ENCODE assay signal across 8 cellular contexts in the genomic region with DNA sequence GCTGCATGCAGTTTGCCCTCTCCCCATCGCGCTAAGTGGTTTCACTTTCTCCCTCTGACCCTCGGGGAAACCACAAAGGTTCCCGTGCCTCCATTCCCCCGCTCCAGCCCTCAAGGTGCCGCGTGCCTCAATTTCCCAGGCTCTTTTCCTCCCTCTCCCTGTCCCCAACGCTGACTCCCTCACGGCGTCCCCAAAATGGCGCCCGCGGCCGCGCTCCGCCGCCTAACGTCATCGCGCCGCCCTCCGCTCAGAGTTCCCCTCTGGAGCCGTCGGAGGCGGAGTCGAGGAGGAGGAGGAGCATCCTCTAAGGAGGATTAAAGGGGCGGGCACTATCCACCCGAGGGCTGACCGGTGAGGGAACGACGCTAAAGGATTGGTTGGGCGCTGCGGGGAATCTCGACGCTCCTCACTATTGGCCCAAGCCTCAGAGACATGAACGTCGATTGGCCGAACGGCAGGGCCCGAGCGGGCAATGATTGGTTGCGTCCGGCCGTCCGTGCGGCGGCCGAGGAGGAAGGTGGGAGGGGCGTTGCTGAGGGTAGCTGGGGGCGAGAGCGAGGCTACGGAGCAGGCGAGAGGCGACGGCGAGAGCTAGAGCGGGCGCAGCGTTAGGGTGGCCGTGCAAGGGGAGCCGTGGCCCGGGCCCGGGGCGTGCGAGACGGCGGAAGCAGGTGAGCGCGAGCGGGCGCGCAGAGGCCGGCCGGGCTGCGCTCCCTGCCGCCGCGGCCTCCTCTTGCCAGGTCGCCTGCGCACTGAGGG. TPM values are rescaled to one million over a fixed set of nuclear protein-coding genes. Genes with fewer than 3 reads are reported as not detected.
DNase-seq lines count a peak whose midpoint lies in the region; ATAC-seq and TF ChIP-seq lines count a peak whose summit lies in the region.

A gene with protein sequence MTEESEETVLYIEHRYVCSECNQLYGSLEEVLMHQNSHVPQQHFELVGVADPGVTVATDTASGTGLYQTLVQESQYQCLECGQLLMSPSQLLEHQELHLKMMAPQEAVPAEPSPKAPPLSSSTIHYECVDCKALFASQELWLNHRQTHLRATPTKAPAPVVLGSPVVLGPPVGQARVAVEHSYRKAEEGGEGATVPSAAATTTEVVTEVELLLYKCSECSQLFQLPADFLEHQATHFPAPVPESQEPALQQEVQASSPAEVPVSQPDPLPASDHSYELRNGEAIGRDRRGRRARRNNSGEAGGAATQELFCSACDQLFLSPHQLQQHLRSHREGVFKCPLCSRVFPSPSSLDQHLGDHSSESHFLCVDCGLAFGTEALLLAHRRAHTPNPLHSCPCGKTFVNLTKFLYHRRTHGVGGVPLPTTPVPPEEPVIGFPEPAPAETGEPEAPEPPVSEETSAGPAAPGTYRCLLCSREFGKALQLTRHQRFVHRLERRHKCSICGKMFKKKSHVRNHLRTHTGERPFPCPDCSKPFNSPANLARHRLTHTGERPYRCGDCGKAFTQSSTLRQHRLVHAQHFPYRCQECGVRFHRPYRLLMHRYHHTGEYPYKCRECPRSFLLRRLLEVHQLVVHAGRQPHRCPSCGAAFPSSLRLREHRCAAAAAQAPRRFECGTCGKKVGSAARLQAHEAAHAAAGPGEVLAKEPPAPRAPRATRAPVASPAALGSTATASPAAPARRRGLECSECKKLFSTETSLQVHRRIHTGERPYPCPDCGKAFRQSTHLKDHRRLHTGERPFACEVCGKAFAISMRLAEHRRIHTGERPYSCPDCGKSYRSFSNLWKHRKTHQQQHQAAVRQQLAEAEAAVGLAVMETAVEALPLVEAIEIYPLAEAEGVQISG (plus strand): TSS at position 551 of the 759 bp plus-strand sequence. CDS start 2,441 bp downstream, outside the sequence.

- peak within 1 kb of the TSS; percentile 100 for H3K27ac Mint-ChIP-seq in natural killer cell

- peak within 1 kb of the TSS; percentile 76 for H3K4me3 ChIP-seq in H7 (ENCODE audit: insufficient read depth, low read depth, low read length)

- peaks cover 0 to 6% of the 10 kb centered on the region in 2 donors for H3K27me3 Mint-ChIP-seq in natural killer cell (ENCODE audit: low read depth in 2 of 2)

- H3K9me3 Mint-ChIP-seq in natural killer cell, result no peaks in the 10 kb centered on the region

- peak; percentile 92 to 99 (median 93) for ATAC-seq in natural killer cell

- H3K36me3 ChIP-seq in H7 (replicated peaks; ENCODE audit: control insufficient read depth, insufficient read depth, low read length), result peaks cover 16% of the 10 kb centered on the region

- H3K27me3 ChIP-seq in H7 (ENCODE audit: control insufficient read depth, insufficient read depth, low read length), result no peaks in the 10 kb centered on the region

- intact Hi-C loops in natural killer cell (cut with micrococcal nuclease), result loop anchor here (1.0 kb wide), 1 partner anchor 250 kb away; a partner anchor contains a TSS

- H3K36me3 Mint-ChIP-seq in natural killer cell, result no peaks in the 10 kb centered on the region

- H3K4me3 Mint-ChIP-seq in natural killer cell, result peak within 1 kb of the TSS; percentile 98

- DNase-seq in ELF-1 (ENCODE audit: low read depth, low spot score) (peak; percentile 100), H7 (peak; percentile 99), M059J (ENCODE audit: low read depth) (peak; percentile 100), SHP77 (lab: John Stamatoyannopoulos, UW) (peak; percentile 99), fibroblast of peridontal ligament (ENCODE audit: extremely low read depth) (peak; percentile 99), natural killer cell (peak; percentile 94)
- DNase-seq in activated effector memory CD4-positive, alpha-beta T cell treated with Interleukin-2 at 50 U/mL for 16 hours, result peak; percentile 98
- DNase-seq in stimulated activated naive CD4-positive, alpha-beta T cell treated with Interleukin-2 at 50 U/mL for 16 hours (lab: John Stamatoyannopoulos, UW), result peak; percentile 98

- peaks cover 35 to 39% of the 10 kb centered on the region in 2 donors for H3K4me1 Mint-ChIP-seq in natural killer cell

- no peak for TF ChIP-seq CTCF in natural killer cell (IDR thresholded peaks at IDR 0.05)

RNA-seq across cellular contexts. Expression of the gene that starts here (rescaled TPM):
- 44.0 and 45.4 TPM in 2 replicates for total RNA-seq in H7 (2014; rRNA removed; shearing (Covaris generic))
- total RNA-seq in M059J (2014; rRNA removed; shearing (Covaris generic)), result 18.1 and 29.9 TPM in 2 replicates
- 10 to 100 TPM; 21.6 to 23.7 (median 23.1) TPM for total RNA-seq in natural killer cell

Comparison
In these comparisons a context has a peak if more than half of its experiments do, and no peak if none do; other contexts are left out.
1. Peak in every context shown above with its lines: DNase-seq, ATAC-seq and H3K4me3 ChIP-seq.